ENCODE assay signal across 5 cellular contexts in the genomic region with DNA sequence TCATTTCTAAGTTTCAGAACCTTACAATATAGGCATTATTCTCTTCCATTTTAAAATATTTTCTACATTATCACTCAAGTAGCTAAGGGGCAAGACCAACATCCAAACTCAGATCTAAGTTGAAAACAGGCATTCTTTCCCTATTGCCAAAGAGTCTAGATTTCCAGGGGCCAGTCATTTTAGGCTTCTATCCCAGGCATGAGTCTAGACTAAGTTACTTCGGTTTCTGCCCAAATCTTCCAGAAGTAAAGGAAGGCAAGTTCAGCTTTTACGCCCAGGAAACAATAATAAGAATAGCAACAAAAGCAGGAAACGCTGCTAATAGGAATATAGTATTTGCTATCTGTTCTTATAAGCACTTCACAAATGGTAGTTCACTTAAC.
"Had no signal": no experiment of that assay in that cellular context is flagged by ENCODE, and none has a peak within 500 bp of the region (broad histone marks: within the 10 kb centered on the region; RNA-seq: fewer than 3 reads in every experiment).

No MANE protein-coding gene starts in this region.

- ATAC-seq: stimulated activated memory B cell treated with anti-CD40 and anti-IgM and Interleukin-4, amounts not matched to agents 10 μg/mL and 1 μg/mL and 100 μg/mL, for 72 hours had no signal

- H3K4me3 ChIP-seq: neural progenitor cell, spleen had no signal

- H3K27me3 ChIP-seq: brain microvascular endothelial cell, neural progenitor cell had no signal

- H3K36me3 ChIP-seq: brain microvascular endothelial cell, neural progenitor cell, spleen had no signal

- H3K4me1 Mint-ChIP-seq: stimulated activated memory B cell treated with anti-CD40 and anti-IgM and Interleukin-4, amounts not matched to agents 10 μg/mL and 1 μg/mL and 100 μg/mL, for 72 hours had no signal

- H3K9me3 Mint-ChIP-seq: endodermal cell; neural progenitor cell; stimulated activated memory B cell treated with anti-CD40 and anti-IgM and Interleukin-4, amounts not matched to agents 10 μg/mL and 1 μg/mL and 100 μg/mL, for 72 hours had no signal

- H3K27ac ChIP-seq: brain microvascular endothelial cell, neural progenitor cell, spleen had no signal

- H3K27ac Mint-ChIP-seq: endodermal cell; stimulated activated memory B cell treated with anti-CD40 and anti-IgM and Interleukin-4, amounts not matched to agents 10 μg/mL and 1 μg/mL and 100 μg/mL, for 72 hours had no signal

- H3K9me3 ChIP-seq: spleen had no signal

- H3K4me3 Mint-ChIP-seq: endodermal cell; neural progenitor cell; stimulated activated memory B cell treated with anti-CD40 and anti-IgM and Interleukin-4, amounts not matched to agents 10 μg/mL and 1 μg/mL and 100 μg/mL, for 72 hours had no signal

- H3K9ac ChIP-seq: neural progenitor cell had no signal

- H3K4me2 ChIP-seq: neural progenitor cell had no signal

- H3K36me3 Mint-ChIP-seq: neural progenitor cell; stimulated activated memory B cell treated with anti-CD40 and anti-IgM and Interleukin-4, amounts not matched to agents 10 μg/mL and 1 μg/mL and 100 μg/mL, for 72 hours had no signal
